ENCODE assay signal across 1 cellular context in genomic region chr18:12306752-12307151, GRCh38.
TF ChIP-seq lines count a peak whose summit lies in the region.

No MANE protein-coding gene starts in this region.

TF ChIP-seq in GM12878, 131 proteins besides CTCF, POLR2A, EP300 and RAD21:
- TF ChIP-seq MLLT1 (IDR thresholded peaks at IDR 0.05) (no peak), NBN (IDR thresholded peaks at IDR 0.05) (no peak), EGR1 (IDR thresholded peaks at IDR 0.05; ENCODE audit: borderline replicate concordance in 1 of 2, low read depth in 2 of 2, low read length in 2 of 2) (no peak), MTA3 (IDR thresholded peaks at IDR 0.05; ENCODE audit: borderline replicate concordance, low read length) (no peak), NFIC (IDR thresholded peaks at IDR 0.05; ENCODE audit: low read depth, low read length) (no peak), BRCA1 (IDR thresholded peaks at IDR 0.05; ENCODE audit: low read depth, low read length) (no peak), E2F4 (IDR thresholded peaks at IDR 0.05; ENCODE audit: low read depth, low read length) (no peak), MYC (IDR thresholded peaks at IDR 0.05; ENCODE audit: insufficient read depth, insufficient read length, insufficient replicate concordance, low read length, severe bottlenecking) (no peak), JUNB (IDR thresholded peaks at IDR 0.05) (no peak), ESRRA (IDR thresholded peaks at IDR 0.05; ENCODE audit: low read length) (no peak), SIN3A (IDR thresholded peaks at IDR 0.05; ENCODE audit: low read depth, low read length) (no peak), RB1 (IDR thresholded peaks at IDR 0.05; ENCODE audit: borderline replicate concordance) (no peak), IKZF2 (IDR thresholded peaks at IDR 0.05) (no peak)
- TF ChIP-seq, protein P1, sequence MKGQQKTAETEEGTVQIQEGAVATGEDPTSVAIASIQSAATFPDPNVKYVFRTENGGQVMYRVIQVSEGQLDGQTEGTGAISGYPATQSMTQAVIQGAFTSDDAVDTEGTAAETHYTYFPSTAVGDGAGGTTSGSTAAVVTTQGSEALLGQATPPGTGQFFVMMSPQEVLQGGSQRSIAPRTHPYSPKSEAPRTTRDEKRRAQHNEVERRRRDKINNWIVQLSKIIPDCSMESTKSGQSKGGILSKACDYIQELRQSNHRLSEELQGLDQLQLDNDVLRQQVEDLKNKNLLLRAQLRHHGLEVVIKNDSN (IDR thresholded peaks at IDR 0.05; ENCODE audit: borderline replicate concordance, extremely low read length, insufficient read depth, low read depth, low read length), result no peak
- TF ChIP-seq, protein P2, sequence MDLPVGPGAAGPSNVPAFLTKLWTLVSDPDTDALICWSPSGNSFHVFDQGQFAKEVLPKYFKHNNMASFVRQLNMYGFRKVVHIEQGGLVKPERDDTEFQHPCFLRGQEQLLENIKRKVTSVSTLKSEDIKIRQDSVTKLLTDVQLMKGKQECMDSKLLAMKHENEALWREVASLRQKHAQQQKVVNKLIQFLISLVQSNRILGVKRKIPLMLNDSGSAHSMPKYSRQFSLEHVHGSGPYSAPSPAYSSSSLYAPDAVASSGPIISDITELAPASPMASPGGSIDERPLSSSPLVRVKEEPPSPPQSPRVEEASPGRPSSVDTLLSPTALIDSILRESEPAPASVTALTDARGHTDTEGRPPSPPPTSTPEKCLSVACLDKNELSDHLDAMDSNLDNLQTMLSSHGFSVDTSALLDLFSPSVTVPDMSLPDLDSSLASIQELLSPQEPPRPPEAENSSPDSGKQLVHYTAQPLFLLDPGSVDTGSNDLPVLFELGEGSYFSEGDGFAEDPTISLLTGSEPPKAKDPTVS (IDR thresholded peaks at IDR 0.05; ENCODE audit: low read depth, low read length), result no peak
- TF ChIP-seq, protein P3, sequence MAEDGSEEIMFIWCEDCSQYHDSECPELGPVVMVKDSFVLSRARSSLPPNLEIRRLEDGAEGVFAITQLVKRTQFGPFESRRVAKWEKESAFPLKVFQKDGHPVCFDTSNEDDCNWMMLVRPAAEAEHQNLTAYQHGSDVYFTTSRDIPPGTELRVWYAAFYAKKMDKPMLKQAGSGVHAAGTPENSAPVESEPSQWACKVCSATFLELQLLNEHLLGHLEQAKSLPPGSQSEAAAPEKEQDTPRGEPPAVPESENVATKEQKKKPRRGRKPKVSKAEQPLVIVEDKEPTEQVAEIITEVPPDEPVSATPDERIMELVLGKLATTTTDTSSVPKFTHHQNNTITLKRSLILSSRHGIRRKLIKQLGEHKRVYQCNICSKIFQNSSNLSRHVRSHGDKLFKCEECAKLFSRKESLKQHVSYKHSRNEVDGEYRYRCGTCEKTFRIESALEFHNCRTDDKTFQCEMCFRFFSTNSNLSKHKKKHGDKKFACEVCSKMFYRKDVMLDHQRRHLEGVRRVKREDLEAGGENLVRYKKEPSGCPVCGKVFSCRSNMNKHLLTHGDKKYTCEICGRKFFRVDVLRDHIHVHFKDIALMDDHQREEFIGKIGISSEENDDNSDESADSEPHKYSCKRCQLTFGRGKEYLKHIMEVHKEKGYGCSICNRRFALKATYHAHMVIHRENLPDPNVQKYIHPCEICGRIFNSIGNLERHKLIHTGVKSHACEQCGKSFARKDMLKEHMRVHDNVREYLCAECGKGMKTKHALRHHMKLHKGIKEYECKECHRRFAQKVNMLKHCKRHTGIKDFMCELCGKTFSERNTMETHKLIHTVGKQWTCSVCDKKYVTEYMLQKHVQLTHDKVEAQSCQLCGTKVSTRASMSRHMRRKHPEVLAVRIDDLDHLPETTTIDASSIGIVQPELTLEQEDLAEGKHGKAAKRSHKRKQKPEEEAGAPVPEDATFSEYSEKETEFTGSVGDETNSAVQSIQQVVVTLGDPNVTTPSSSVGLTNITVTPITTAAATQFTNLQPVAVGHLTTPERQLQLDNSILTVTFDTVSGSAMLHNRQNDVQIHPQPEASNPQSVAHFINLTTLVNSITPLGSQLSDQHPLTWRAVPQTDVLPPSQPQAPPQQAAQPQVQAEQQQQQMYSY (CRISPR knock-in tag; IDR thresholded peaks at IDR 0.05), result no peak
- TF ChIP-seq, protein P4, sequence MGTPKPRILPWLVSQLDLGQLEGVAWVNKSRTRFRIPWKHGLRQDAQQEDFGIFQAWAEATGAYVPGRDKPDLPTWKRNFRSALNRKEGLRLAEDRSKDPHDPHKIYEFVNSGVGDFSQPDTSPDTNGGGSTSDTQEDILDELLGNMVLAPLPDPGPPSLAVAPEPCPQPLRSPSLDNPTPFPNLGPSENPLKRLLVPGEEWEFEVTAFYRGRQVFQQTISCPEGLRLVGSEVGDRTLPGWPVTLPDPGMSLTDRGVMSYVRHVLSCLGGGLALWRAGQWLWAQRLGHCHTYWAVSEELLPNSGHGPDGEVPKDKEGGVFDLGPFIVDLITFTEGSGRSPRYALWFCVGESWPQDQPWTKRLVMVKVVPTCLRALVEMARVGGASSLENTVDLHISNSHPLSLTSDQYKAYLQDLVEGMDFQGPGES (IDR thresholded peaks at IDR 0.05), result no peak
- TF ChIP-seq, protein P5, sequence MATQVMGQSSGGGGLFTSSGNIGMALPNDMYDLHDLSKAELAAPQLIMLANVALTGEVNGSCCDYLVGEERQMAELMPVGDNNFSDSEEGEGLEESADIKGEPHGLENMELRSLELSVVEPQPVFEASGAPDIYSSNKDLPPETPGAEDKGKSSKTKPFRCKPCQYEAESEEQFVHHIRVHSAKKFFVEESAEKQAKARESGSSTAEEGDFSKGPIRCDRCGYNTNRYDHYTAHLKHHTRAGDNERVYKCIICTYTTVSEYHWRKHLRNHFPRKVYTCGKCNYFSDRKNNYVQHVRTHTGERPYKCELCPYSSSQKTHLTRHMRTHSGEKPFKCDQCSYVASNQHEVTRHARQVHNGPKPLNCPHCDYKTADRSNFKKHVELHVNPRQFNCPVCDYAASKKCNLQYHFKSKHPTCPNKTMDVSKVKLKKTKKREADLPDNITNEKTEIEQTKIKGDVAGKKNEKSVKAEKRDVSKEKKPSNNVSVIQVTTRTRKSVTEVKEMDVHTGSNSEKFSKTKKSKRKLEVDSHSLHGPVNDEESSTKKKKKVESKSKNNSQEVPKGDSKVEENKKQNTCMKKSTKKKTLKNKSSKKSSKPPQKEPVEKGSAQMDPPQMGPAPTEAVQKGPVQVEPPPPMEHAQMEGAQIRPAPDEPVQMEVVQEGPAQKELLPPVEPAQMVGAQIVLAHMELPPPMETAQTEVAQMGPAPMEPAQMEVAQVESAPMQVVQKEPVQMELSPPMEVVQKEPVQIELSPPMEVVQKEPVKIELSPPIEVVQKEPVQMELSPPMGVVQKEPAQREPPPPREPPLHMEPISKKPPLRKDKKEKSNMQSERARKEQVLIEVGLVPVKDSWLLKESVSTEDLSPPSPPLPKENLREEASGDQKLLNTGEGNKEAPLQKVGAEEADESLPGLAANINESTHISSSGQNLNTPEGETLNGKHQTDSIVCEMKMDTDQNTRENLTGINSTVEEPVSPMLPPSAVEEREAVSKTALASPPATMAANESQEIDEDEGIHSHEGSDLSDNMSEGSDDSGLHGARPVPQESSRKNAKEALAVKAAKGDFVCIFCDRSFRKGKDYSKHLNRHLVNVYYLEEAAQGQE (IDR thresholded peaks at IDR 0.05; ENCODE audit: low read depth, low read length), result no peak
